In genomic region chr18:48408727-48409590, GRCh38 we compare ENCODE assay signal across 8 cellular contexts.
A peak's percentile ranks its signal among the peaks of the same experiment; 100 is the strongest.
DNase-seq lines count a peak whose midpoint lies in the region; ATAC-seq and TF ChIP-seq lines count a peak whose summit lies in the region.

ZBTB7C (minus strand) TSS chr18:48409383.

- H3K4me2 ChIP-seq in BLaER1 treated with 17β-estradiol and CSF1 and Interleukin-3, amounts not matched to agents 10 nM and 100 nM: peak within 1 kb of the TSS; percentile 97 to 100 (median 100)

- peak within 1 kb of the TSS; percentile 68 to 83 (median 72) for H3K4me3 ChIP-seq in BLaER1 treated with 17β-estradiol and CSF1 and Interleukin-3, amounts not matched to agents 10 nM and 100 nM
- H3K4me3 ChIP-seq in brain microvascular endothelial cell (ENCODE audit: low read depth, low read length) (peak within 1 kb of the TSS; percentile 70), skin epidermis (peak within 1 kb of the TSS; percentile 61 to 81 (median 77))

- peaks cover 0 to 9% (median 0%) of the 10 kb centered on the region in 11 experiments; a peak in 3 of 22 replicates for H3K9me3 ChIP-seq in BLaER1 treated with 17β-estradiol and CSF1 and Interleukin-3, amounts not matched to agents 10 nM and 100 nM (replicated peaks in 1 of 11)

- in situ Hi-C loops in brain microvascular endothelial cell (cut with HindIII; ENCODE audit: low pct_ligation_motif_present, low sequenced_read_pairs): no loop called here

- H3K27ac ChIP-seq in BLaER1 treated with 17β-estradiol and CSF1 and Interleukin-3, amounts not matched to agents 10 nM and 100 nM: no peak within 1 kb of the TSS
- H3K27ac ChIP-seq in brain microvascular endothelial cell: no peak within 1 kb of the TSS
- H3K27ac ChIP-seq in skin epidermis: peak within 1 kb of the TSS in 17 of 21 experiments; percentile 16 to 84 (median 57)

- peaks cover 66 to 82% (median 79%) of the 10 kb centered on the region in 11 experiments for H3K27me3 ChIP-seq in BLaER1 treated with 17β-estradiol and CSF1 and Interleukin-3, amounts not matched to agents 10 nM and 100 nM
- H3K27me3 ChIP-seq in brain microvascular endothelial cell (replicated peaks): peaks cover 51% of the 10 kb centered on the region

- peaks cover 0 to 45% (median 27%) of the 10 kb centered on the region in 11 experiments; a peak in 15 of 22 replicates for H4K20me1 ChIP-seq in BLaER1 treated with 17β-estradiol and CSF1 and Interleukin-3, amounts not matched to agents 10 nM and 100 nM

- no peak for TF ChIP-seq CTCF in brain microvascular endothelial cell (IDR thresholded peaks at IDR 0.05; ENCODE audit: low read depth, low read length, missing control alignments)

- peaks cover 9 to 36% (median 14%) of the 10 kb centered on the region in 10 experiments; a peak in 18 of 20 replicates for H3K4me1 ChIP-seq in BLaER1 treated with 17β-estradiol and CSF1 and Interleukin-3, amounts not matched to agents 10 nM and 100 nM

- H3K36me3 ChIP-seq in BLaER1 treated with 17β-estradiol and CSF1 and Interleukin-3, amounts not matched to agents 10 nM and 100 nM: no peaks in the 10 kb centered on the region
- H3K36me3 ChIP-seq in brain microvascular endothelial cell (replicated peaks): no peaks in the 10 kb centered on the region

- ATAC-seq in GM19397 (IDR thresholded peaks at IDR 0.05; ENCODE audit: unreplicated experiment): peak; percentile 32
- ATAC-seq in GM21381 (IDR thresholded peaks at IDR 0.05; ENCODE audit: unreplicated experiment): no peak

- DNase-seq in NCI-H69 (lab: John Stamatoyannopoulos, UW) (peak; percentile 93), brain microvascular endothelial cell (no peak), iris pigment epithelial cell (ENCODE audit: low read depth) (peak; percentile 24), SHP77 treated with DMSO at 0.1 percent for 48 hours (lab: John Stamatoyannopoulos, UW) (no peak)

- peak within 1 kb of the TSS; percentile 3 to 71 (median 65); a peak in 21 of 22 replicates for H3K9ac ChIP-seq in BLaER1 treated with 17β-estradiol and CSF1 and Interleukin-3, amounts not matched to agents 10 nM and 100 nM

Comparison
In these comparisons a context has a peak if more than half of its experiments do, and no peak if none do; other contexts are left out.
1. H3K27ac ChIP-seq: peak in skin epidermis (17 of 21); none in BLaER1 treated with 17β-estradiol and CSF1 and Interleukin-3, amounts not matched to agents 10 nM and 100 nM (0 of 11) and brain microvascular endothelial cell (single experiment).
2. DNase-seq: peak in NCI-H69 (single experiment) and iris pigment epithelial cell (single experiment); none in brain microvascular endothelial cell (single experiment) and SHP77 treated with DMSO at 0.1 percent for 48 hours (single experiment).
3. Peak in every context shown above with its lines, with median percentiles within 50 percentile points of each other: H3K4me3 ChIP-seq.